24 cellular contexts compared by ENCODE assay signal in genomic region chr18:9539938-9540337, GRCh38.
DNase-seq lines count a peak whose midpoint lies in the region; ATAC-seq, FAIRE-seq and TF ChIP-seq lines count a peak whose summit lies in the region.
"Had no signal": no experiment of that assay in that cellular context is flagged by ENCODE, and none has a peak within 500 bp of the region (broad histone marks: within the 10 kb centered on the region; RNA-seq: fewer than 3 reads in every experiment).

No MANE protein-coding gene starts in this region.

- no peak for FAIRE-seq in astrocyte (lab: Jason Lieb, UNC)
- FAIRE-seq: GM12878, K562, RCC 7860 had no signal

- H3K23me2 ChIP-seq in H9 (ENCODE audit: insufficient read length, low read depth, low read length, poor library complexity, severe bottlenecking) = no peaks in the 10 kb centered on the region

- H3K23ac ChIP-seq in H9 (ENCODE audit: insufficient read length, low read depth, low read length) = no peak overlapping the region

- H3K9me3 ChIP-seq in GM23248 (ENCODE audit: low read depth) (no peaks in the 10 kb centered on the region), H9 (ENCODE audit: control insufficient read depth, low read depth, low read length) (no peaks in the 10 kb centered on the region), astrocyte (ENCODE audit: insufficient read depth, low read depth, low read length) (no peaks in the 10 kb centered on the region)
- H3K9me3 ChIP-seq: BLaER1 treated with 17β-estradiol and CSF1 and Interleukin-3, amounts not matched to agents 10 nM and 100 nM; Caco-2 had no signal

- H3K4me3 ChIP-seq in GM23248 (no peak overlapping the region), astrocyte (ENCODE audit: insufficient read depth, low read depth, low read length) (no peak overlapping the region)
- H3K4me3 ChIP-seq: BLaER1 treated with 17β-estradiol and CSF1 and Interleukin-3, amounts not matched to agents 10 nM and 100 nM; GM12878; K562 had no signal

- H3K4me1 Mint-ChIP-seq in H9 = peaks cover 18 to 19% of the 10 kb centered on the region in 2 experiments
- peaks cover 7% of the 10 kb centered on the region for H3K4me1 Mint-ChIP-seq in astrocyte (ENCODE audit: low read depth, unreplicated experiment)
- H3K4me1 Mint-ChIP-seq in nephron progenitor cell = peaks cover 8% of the 10 kb centered on the region
- H3K4me1 Mint-ChIP-seq in immature natural killer cell = peaks cover 0 to 1% of the 10 kb centered on the region in 2 donors
- H3K4me1 Mint-ChIP-seq: CD4-positive, alpha-beta memory T cell had no signal

- H3K4me2 ChIP-seq in GM23248 (ENCODE audit: unreplicated experiment) (no peak overlapping the region), H9 (ENCODE audit: insufficient read depth, insufficient read length, low read length) (no peak overlapping the region), astrocyte (ENCODE audit: low read length) (peak overlapping the region; percentile 60)
- H3K4me2 ChIP-seq: BLaER1 treated with 17β-estradiol and CSF1 and Interleukin-3, amounts not matched to agents 10 nM and 100 nM had no signal

- H3K27me3 ChIP-seq in GM23248 (replicated peaks; ENCODE audit: insufficient read depth) (no peaks in the 10 kb centered on the region), H9 (ENCODE audit: insufficient read depth, low read length) (no peaks in the 10 kb centered on the region), astrocyte (ENCODE audit: insufficient read depth, low read length) (no peaks in the 10 kb centered on the region)
- H3K27me3 ChIP-seq: BLaER1 treated with 17β-estradiol and CSF1 and Interleukin-3, amounts not matched to agents 10 nM and 100 nM had no signal

- H3K27me3 Mint-ChIP-seq in H9 (ENCODE audit: low read depth) = no peaks in the 10 kb centered on the region
- H3K27me3 Mint-ChIP-seq in astrocyte (ENCODE audit: low read depth, unreplicated experiment) = no peaks in the 10 kb centered on the region
- no peaks in the 10 kb centered on the region for H3K27me3 Mint-ChIP-seq in nephron progenitor cell (ENCODE audit: low read depth, poor library complexity)
- no peaks in the 10 kb centered on the region for H3K27me3 Mint-ChIP-seq in immature natural killer cell (ENCODE audit: low read depth in 3 of 3)
- H3K27me3 Mint-ChIP-seq: CD4-positive, alpha-beta memory T cell had no signal

- in situ Hi-C loops in GM23248 (cut with MboI) = no loop called here

- H3K4me3 Mint-ChIP-seq in H9 (no peak overlapping the region), astrocyte (ENCODE audit: unreplicated experiment) (no peak overlapping the region), nephron progenitor cell (no peak overlapping the region), immature natural killer cell (no peak overlapping the region)
- H3K4me3 Mint-ChIP-seq: CD4-positive, alpha-beta memory T cell had no signal

- H3K36me3 Mint-ChIP-seq in H9 (ENCODE audit: insufficient read depth in 1 of 3, low read depth in 3 of 3) (peaks cover 17 to 22% (median 18%) of the 10 kb centered on the region in 3 experiments; a peak in 6 of 7 replicates), astrocyte (ENCODE audit: low read depth, unreplicated experiment) (peaks cover 30% of the 10 kb centered on the region), nephron progenitor cell (ENCODE audit: low read depth) (peaks cover 33% of the 10 kb centered on the region), immature natural killer cell (peaks cover 6 to 17% (median 13%) of the 10 kb centered on the region in 3 donors)

- H3F3A ChIP-seq in GM23248 (ENCODE audit: insufficient read depth) = peaks cover 38% of the 10 kb centered on the region

- no peak overlapping the region for H4K8ac ChIP-seq in H9 (replicated peaks; ENCODE audit: insufficient read length, low read depth, low read length)

- no peak for ATAC-seq in HG03175 (IDR thresholded peaks at IDR 0.05; ENCODE audit: unreplicated experiment)
- ATAC-seq: GM12878, K562 had no signal

- H3K9ac ChIP-seq in GM23248 (no peak overlapping the region), H9 (ENCODE audit: extremely low read depth, insufficient read length, low read length) (no peak overlapping the region), astrocyte (ENCODE audit: low read length) (no peak overlapping the region)
- H3K9ac ChIP-seq: BLaER1 treated with 17β-estradiol and CSF1 and Interleukin-3, amounts not matched to agents 10 nM and 100 nM had no signal

- H3K79me2 ChIP-seq in GM23248 (ENCODE audit: insufficient read depth) (no peaks in the 10 kb centered on the region), H9 (ENCODE audit: insufficient read depth, low read length) (no peaks in the 10 kb centered on the region), astrocyte (ENCODE audit: insufficient read depth, low read length) (no peaks in the 10 kb centered on the region)

- TF ChIP-seq CTCF in H9 (conservative IDR thresholded peaks at IDR 0.05) (no peak), astrocyte (IDR thresholded peaks at IDR 0.05; ENCODE audit: insufficient read depth, low read depth, low read length) (no peak), nephron progenitor cell (IDR thresholded peaks at IDR 0.05) (no peak)

- WGBS in GM23248 (ENCODE audit: low coverage in 1 of 2, low lambda C conversion rate in 2 of 2, missing lambda C conversion rate in 2 of 2), 2 experiments = 90 to 97% methylated on average over 8 of the region's 8 CpGs
- WGBS in H9 (ENCODE audit: extremely low coverage, insufficient read length, low lambda C conversion rate) = no CpG with 5 or more reads among the region's 8 CpGs

- H3K9me3 Mint-ChIP-seq in H9 = no peaks in the 10 kb centered on the region
- H3K9me3 Mint-ChIP-seq in astrocyte (ENCODE audit: unreplicated experiment) = no peaks in the 10 kb centered on the region
- no peaks in the 10 kb centered on the region for H3K9me3 Mint-ChIP-seq in nephron progenitor cell
- no peaks in the 10 kb centered on the region for H3K9me3 Mint-ChIP-seq in immature natural killer cell
- H3K9me3 Mint-ChIP-seq: CD4-positive, alpha-beta memory T cell had no signal

- H2BK5ac ChIP-seq in H9 (ENCODE audit: insufficient read length, low read length) = no peak overlapping the region

- peak overlapping the region; percentile 1 to 90 (median 18); a peak in 5 of 7 replicates for H3K27ac Mint-ChIP-seq in H9
- H3K27ac Mint-ChIP-seq in astrocyte (ENCODE audit: unreplicated experiment) = no peak overlapping the region
- peak overlapping the region; percentile 84 for H3K27ac Mint-ChIP-seq in nephron progenitor cell
- H3K27ac Mint-ChIP-seq in immature natural killer cell = no peak overlapping the region

- H3K4me1 ChIP-seq in GM23248 (ENCODE audit: insufficient read depth) (peaks cover 31% of the 10 kb centered on the region), H9 (ENCODE audit: insufficient read depth, low read length) (no peaks in the 10 kb centered on the region; the same call in 1 of the 2 replicates), astrocyte (ENCODE audit: insufficient read depth, low read length) (peaks cover 13% of the 10 kb centered on the region)

- H4K20me1 ChIP-seq in GM23248 (ENCODE audit: insufficient read depth) = no peaks in the 10 kb centered on the region
- H4K20me1 ChIP-seq in H9 (ENCODE audit: control insufficient read depth, insufficient read depth, insufficient read length) = no peaks in the 10 kb centered on the region
- H4K20me1 ChIP-seq in astrocyte (ENCODE audit: insufficient read depth, low read length) = peaks cover 11% of the 10 kb centered on the region

- no peak overlapping the region for H2BK15ac ChIP-seq in H9 (ENCODE audit: low read depth, low read length)

- H3K14ac ChIP-seq in H9 (ENCODE audit: insufficient read depth, low read length) = no peak overlapping the region

- H4K5ac ChIP-seq in H9 (ENCODE audit: insufficient read length, low read depth, low read length) = no peak overlapping the region

- no peak overlapping the region for H2AK5ac ChIP-seq in H9 (ENCODE audit: insufficient read length, low read length)

- H4K91ac ChIP-seq in H9 (ENCODE audit: insufficient read length, low read depth, low read length) = no peak overlapping the region

- no peak overlapping the region for H2BK20ac ChIP-seq in H9 (ENCODE audit: low read depth, low read length, poor library complexity, severe bottlenecking)

- no peak overlapping the region for H3K18ac ChIP-seq in H9 (ENCODE audit: insufficient read length, low read depth, low read length)

- no peaks in the 10 kb centered on the region for H3K9me2 ChIP-seq in GM23248 (ENCODE audit: insufficient read depth)

- no peak overlapping the region for H3K4ac ChIP-seq in H9 (ENCODE audit: low read depth, low read length)

- H3K27ac ChIP-seq in GM23248 = peak overlapping the region; percentile 40; the same call in 1 of the 2 replicates
- no peak overlapping the region for H3K27ac ChIP-seq in H9 (ENCODE audit: insufficient read length, low read depth, low read length)
- no peak overlapping the region for H3K27ac ChIP-seq in astrocyte (ENCODE audit: low read depth, low read length)
- H3K27ac ChIP-seq: BLaER1 treated with 17β-estradiol and CSF1 and Interleukin-3, amounts not matched to agents 10 nM and 100 nM had no signal

- H3K56ac ChIP-seq in H9 (ENCODE audit: insufficient read length, low read depth, low read length) = no peak overlapping the region

- H2AFZ ChIP-seq in GM23248 = no peak overlapping the region
- H2AFZ ChIP-seq in H9 (ENCODE audit: low read length) = no peak overlapping the region
- no peak overlapping the region for H2AFZ ChIP-seq in astrocyte (ENCODE audit: low read depth, low read length)

- H3K36me3 ChIP-seq in GM23248 (ENCODE audit: low read depth) (peaks cover 6% of the 10 kb centered on the region; the same call in 1 of the 2 replicates), astrocyte (ENCODE audit: insufficient read depth, low read length) (peaks cover under 1% of the 10 kb centered on the region)

- H2BK120ac ChIP-seq in H9 (ENCODE audit: low read depth, low read length, poor library complexity, severe bottlenecking) = no peak overlapping the region

- no peak overlapping the region for H3T11ph ChIP-seq in H9 (ENCODE audit: low read length)

- DNase-seq in GM23248 (no peak), H9 (no peak), astrocyte (ENCODE audit: low read depth) (no peak), nephron progenitor cell (no peak), kidney tubule cell (ENCODE audit: low spot score) (no peak), retina (no peak), immature natural killer cell (no peak)
- DNase-seq: ACHN; Caco-2; CD4-positive, alpha-beta memory T cell; DND-41; MM.1S; NCI-H1092 treated with DMSO at 0.1 percent for 48 hours; NCI-H146; NCI-H2029; NCI-H510A treated with DMSO at 0.1 percent for 48 hours; NCI-H774; Right ventricle myocardium superior; SW 1271 had no signal

- H3K79me1 ChIP-seq in H9 (ENCODE audit: insufficient read depth, low read depth, low read length, poor library complexity, severe bottlenecking) = no peaks in the 10 kb centered on the region

- H2BK12ac ChIP-seq in H9 (ENCODE audit: insufficient read length, low read depth, low read length) = no peak overlapping the region

Comparison
In these comparisons a context has a peak if more than half of its experiments do, and no peak if none do; other contexts are left out.
1. H3K27ac Mint-ChIP-seq: peak in H9 (3 of 3) and nephron progenitor cell (single experiment); none in astrocyte (single experiment) and immature natural killer cell (0 of 6).